25 cellular contexts compared by ENCODE assay signal in the genomic region with DNA sequence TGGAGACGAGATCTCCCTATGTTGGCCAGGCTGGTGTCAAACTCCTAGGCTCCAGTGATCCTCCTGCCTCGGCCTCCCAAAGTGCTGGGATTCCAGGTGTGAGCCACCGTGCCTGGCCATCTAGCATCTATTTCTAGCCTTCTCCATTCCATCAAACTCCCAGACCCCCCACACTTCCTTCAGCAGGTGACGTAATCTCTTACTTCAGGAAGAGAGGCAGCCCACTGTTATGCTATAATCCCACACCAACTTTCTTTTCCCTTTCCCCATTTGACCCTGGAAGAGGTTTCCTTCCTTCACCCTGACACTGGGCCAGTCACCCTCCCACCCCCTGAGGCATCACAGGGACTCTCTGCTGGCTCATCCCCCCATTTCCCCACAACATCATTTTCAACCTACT. TPM values are rescaled to one million over a fixed set of nuclear protein-coding genes. Genes with fewer than 3 reads are reported as not detected.
A peak's percentile ranks its signal among the peaks of the same experiment; 100 is the strongest.
DNase-seq lines count a peak whose midpoint lies in the region; ATAC-seq, FAIRE-seq and TF ChIP-seq lines count a peak whose summit lies in the region.
"Had no signal": no experiment of that assay in that cellular context is flagged by ENCODE, and none has a peak within 500 bp of the region (broad histone marks: within the 10 kb centered on the region; RNA-seq: fewer than 3 reads in every experiment).

No MANE protein-coding gene starts in this region.

- H2AFZ ChIP-seq in K562 (ENCODE audit: low read depth, low read length), result no peak overlapping the region

- H3K4me2 ChIP-seq in K562 (ENCODE audit: insufficient read depth, low read length), result no peak overlapping the region
- H3K4me2 ChIP-seq: A549 had no signal

- ATAC-seq in Right ventricle myocardium inferior, result no peak
- no peak for ATAC-seq in heart right ventricle
- no peak for ATAC-seq in K562
- ATAC-seq in HG02852 (IDR thresholded peaks at IDR 0.05; ENCODE audit: unreplicated experiment), result no peak
- ATAC-seq: A549; CD8-positive, alpha-beta T cell had no signal

- 77 to 87% methylated on average over 4 of the region's 4 CpGs for WGBS in heart right ventricle, 2 donors
- 24% methylated on average over 4 of the region's 4 CpGs for WGBS in K562 (ENCODE audit: insufficient coverage, low coverage, missing lambda C conversion rate)
- WGBS in esophagus squamous epithelium, 2 donors, result 77 to 84% methylated on average over 4 of the region's 4 CpGs

- H3K4me3 ChIP-seq in heart right ventricle, result no peak overlapping the region
- no peak overlapping the region for H3K4me3 ChIP-seq in K562
- H3K4me3 ChIP-seq in kidney (ENCODE audit: low read length in 2 of 2), result no peak overlapping the region
- H3K4me3 ChIP-seq in esophagus squamous epithelium, result no peak overlapping the region
- H3K4me3 ChIP-seq: A549; BLaER1 treated with 17β-estradiol and CSF1 and Interleukin-3, amounts not matched to agents 10 nM and 100 nM had no signal

- no peak overlapping the region for H3K27ac ChIP-seq in heart right ventricle
- no peak overlapping the region for H3K27ac ChIP-seq in K562 (ENCODE audit: extremely low read depth, low read depth, low read length)
- no peak overlapping the region for H3K27ac ChIP-seq in kidney (ENCODE audit: low read depth in 2 of 2, low read length in 2 of 2)
- H3K27ac ChIP-seq in esophagus squamous epithelium, result no peak overlapping the region
- H3K27ac ChIP-seq: 22Rv1; A549; BLaER1 treated with 17β-estradiol and CSF1 and Interleukin-3, amounts not matched to agents 10 nM and 100 nM; C4-2B had no signal

- H3K36me3 ChIP-seq in heart right ventricle (no peaks in the 10 kb centered on the region), K562 (ENCODE audit: control insufficient read depth, insufficient read depth, low read length) (no peaks in the 10 kb centered on the region), kidney (ENCODE audit: control insufficient read depth in 1 of 2, insufficient read depth in 2 of 2, low read length in 2 of 2) (no peaks in the 10 kb centered on the region), esophagus squamous epithelium (no peaks in the 10 kb centered on the region)
- H3K36me3 ChIP-seq: BLaER1 treated with 17β-estradiol and CSF1 and Interleukin-3, amounts not matched to agents 10 nM and 100 nM had no signal

- peaks cover 7% of the 10 kb centered on the region; the same call in 2 of the 3 replicates for H3K79me2 ChIP-seq in K562 (ENCODE audit: control insufficient read depth, insufficient read depth, low read length)

- no peak for FAIRE-seq in K562 (lab: Jason Lieb, UNC)
- FAIRE-seq in kidney (lab: Jason Lieb, UNC), result no peak
- FAIRE-seq: GM12891, GM19239 had no signal

- TF ChIP-seq RAD21 in K562 (CRISPR knock-in tag; conservative IDR thresholded peaks at IDR 0.05 in 1 of 2, IDR thresholded peaks at IDR 0.05 in 1 of 2), result no peak

- peaks cover 0 to 22% (median 15%) of the 10 kb centered on the region in 9 donors for H3K4me1 ChIP-seq in heart right ventricle
- peaks cover 11 to 37% of the 10 kb centered on the region in 2 experiments for H3K4me1 ChIP-seq in K562 (replicated peaks in 1 of 2; ENCODE audit: control insufficient read depth in 2 of 2, insufficient read depth in 2 of 2, low read length in 2 of 2)
- H3K4me1 ChIP-seq in kidney (ENCODE audit: control insufficient read depth in 1 of 2, insufficient read depth in 1 of 2, low read depth in 1 of 2, low read length in 2 of 2), result peaks cover 0 to 11% of the 10 kb centered on the region in 2 donors
- peaks cover 7 to 20% (median 15%) of the 10 kb centered on the region in 3 donors for H3K4me1 ChIP-seq in esophagus squamous epithelium
- H3K4me1 ChIP-seq: Caco-2 had no signal

- DNase-seq in Right ventricle myocardium inferior (ENCODE audit: missing footprints), result peak; percentile 30
- no peak for DNase-seq in heart right ventricle
- no peak for DNase-seq in K562 (ENCODE audit: extremely low read depth in 1 of 4, low spot score in 3 of 4)
- peak; percentile 12 for DNase-seq in kidney
- no peak for DNase-seq in esophagus squamous epithelium (lab: John Stamatoyannopoulos, UW)
- DNase-seq in dermis blood vessel endothelial cell, result no peak
- DNase-seq: AML-193; Caco-2; Calu3; CD4-positive, alpha-beta T cell; CD8-positive, alpha-beta T cell; DMS 273 treated with DMSO at 0.1 percent for 48 hours; DMS153; DMS53; DMS79; DND-41; EL; GDM1 had no signal

- no peaks in the 10 kb centered on the region for H4K20me1 ChIP-seq in K562 (replicated peaks; ENCODE audit: control insufficient read depth, insufficient read depth, low read length)
- H4K20me1 ChIP-seq: BLaER1 treated with 17β-estradiol and CSF1 and Interleukin-3, amounts not matched to agents 10 nM and 100 nM had no signal

- no peak for TF ChIP-seq POLR2A in K562 (conservative IDR thresholded peaks at IDR 0.05)
- TF ChIP-seq POLR2A in esophagus squamous epithelium (IDR thresholded peaks at IDR 0.05), result no peak

- in situ Hi-C loops in K562 (cut with MboI), result no loop called here

- H3K9me3 ChIP-seq in heart right ventricle (no peaks in the 10 kb centered on the region), K562 (replicated peaks; ENCODE audit: control insufficient read depth, insufficient read depth, low read depth, low read length) (no peaks in the 10 kb centered on the region), kidney (ENCODE audit: control insufficient read depth in 1 of 2, low read length in 2 of 2) (no peaks in the 10 kb centered on the region), esophagus squamous epithelium (no peaks in the 10 kb centered on the region)
- H3K9me3 ChIP-seq: A549; BLaER1 treated with 17β-estradiol and CSF1 and Interleukin-3, amounts not matched to agents 10 nM and 100 nM; Caco-2 had no signal

- POLR2A ChIA-PET in K562 (lab: Yijun Ruan, JAX), result no interaction called here

- TF ChIP-seq CTCF in heart right ventricle (IDR thresholded peaks at IDR 0.05) (no peak), K562 (IDR thresholded peaks at IDR 0.05 in 2 of 3, conservative IDR thresholded peaks at IDR 0.05 in 1 of 3; ENCODE audit: insufficient read depth in 2 of 3, low read depth in 1 of 3, low read length in 3 of 3) (no peak), kidney (IDR thresholded peaks at IDR 0.05; ENCODE audit: borderline replicate concordance, extremely low read depth, insufficient read depth) (no peak), esophagus squamous epithelium (IDR thresholded peaks at IDR 0.05) (no peak)

- CTCF ChIA-PET in K562 (lab: Yijun Ruan, JAX; ENCODE audit: low intra/inter-chr PET ratio), result no interaction called here

- H3K9me1 ChIP-seq in K562 (ENCODE audit: control insufficient read depth, insufficient read depth, low read length), result no peaks in the 10 kb centered on the region

- H3K27me3 ChIP-seq in heart right ventricle (peaks cover 0 to 31% (median 14%) of the 10 kb centered on the region in 7 donors), K562 (ENCODE audit: control insufficient read depth in 2 of 2, insufficient read depth in 2 of 2, low read length in 2 of 2) (no peaks in the 10 kb centered on the region; a peak in 1 of 5 replicates), esophagus squamous epithelium (peaks cover 0 to 23% (median 0%) of the 10 kb centered on the region in 4 donors)
- H3K27me3 ChIP-seq: BLaER1 treated with 17β-estradiol and CSF1 and Interleukin-3, amounts not matched to agents 10 nM and 100 nM had no signal

- H3K9ac ChIP-seq in K562 (ENCODE audit: insufficient read depth in 1 of 2, low read depth in 2 of 2, low read length in 2 of 2) (no peak overlapping the region), kidney (ENCODE audit: low read length in 2 of 2) (no peak overlapping the region)
- H3K9ac ChIP-seq: BLaER1 treated with 17β-estradiol and CSF1 and Interleukin-3, amounts not matched to agents 10 nM and 100 nM had no signal

- TF ChIP-seq EP300 in K562 (IDR thresholded peaks at IDR 0.05; ENCODE audit: low read length), result no peak

- BruUV-seq in K562 (replicated peaks; lab: Mats Ljungman, UMichigan), result no TSS peak

- intact Hi-C loops in Right ventricle myocardium inferior (cut with DNase I) (no loop called here), heart right ventricle (cut with DNase I) (loop anchor here in 1 of 10 donors (10.0 kb wide), 1 partner anchor 123 kb away; a partner anchor contains a TSS), K562 (cut with micrococcal nuclease) (no loop called here), kidney (cut with DNase I) (no loop called here), esophagus squamous epithelium (cut with DNase I) (no loop called here)

RNA-seq across cellular contexts. Expression of a gene that starts 7.6 kb away (rescaled TPM):
- total RNA-seq in Right ventricle myocardium inferior (0.78 TPM), heart right ventricle (1 to 10 TPM in 1 of 10 donors, under 1 TPM in 8, not detected in 1; 0.18 to 1.2 (median 0.62) TPM), K562 (2014; rRNA removed) (8.8 and 14.2 TPM in 2 replicates), K562 (2014; rRNA removed; fragmentation: Illumina TruSeq; extraction: Trizol) (3.3 and 5.6 TPM in 2 replicates), K562 (2015; rRNA removed; fragmentation: Illumina TruSeq; extraction: Trizol) (4.8 and 5.2 TPM in 2 replicates), K562 (2021) (25.1 and 26.4 TPM in 2 replicates), kidney (1.7 TPM), esophagus squamous epithelium (under 1 TPM in 3 of 4 donors, not detected in 1; 0.26 to 0.76 (median 0.70) TPM), dermis blood vessel endothelial cell (0.19 and 1.0 TPM in 2 replicates)
- polyA plus RNA-seq in heart right ventricle (1 to 10 TPM in 1 of 2 donors, under 1 TPM in 1; 0.30 to 1.2 TPM), K562 (2011; rRNA removed) (3.5 and 9.4 TPM in 2 replicates), K562 (2014; fragmentation: Illumina TruSeq; extraction: Trizol) (7.9 and 10.1 TPM in 2 replicates), K562 (2014; fragmentation: Nextera tagmentation; extraction: Ambion mirVana) (1 to 10 TPM; 1.1 to 1.6 TPM), K562 (2014; rRNA removed) (16.9 and 17.0 TPM in 2 replicates), kidney (ENCODE audit: insufficient read depth, low read depth, low replicate concordance) (0.67 TPM)
- total RNA-seq in K562 (2011; cell fraction: chromatin; rRNA removed; ENCODE audit: low replicate concordance), result 22.8 and 48.7 TPM in 2 replicates
- total RNA-seq in K562 (2011; cell fraction: nucleolus; rRNA removed), result 27.3 and 34.7 TPM in 2 replicates
- total RNA-seq in K562 (2011; cell fraction: nucleoplasm; rRNA removed), result 19.9 and 22.4 TPM in 2 replicates
- 4.3 and 5.3 TPM in 2 replicates for polyA plus RNA-seq in K562 (2011; cell fraction: cytosol; rRNA removed)
- 35.4 and 49.7 TPM in 2 replicates for polyA plus RNA-seq in K562 (2011; cell fraction: nucleus; rRNA removed)
- 16.0 and 29.7 TPM in 2 replicates for polyA plus RNA-seq in K562 (2012)
- 1.8 and 2.6 TPM in 2 replicates for polyA minus RNA-seq in K562 (2011; rRNA and poly(A)+ RNA removed)
- 5.7 and 7.7 TPM in 2 replicates for polyA minus RNA-seq in K562 (2011; cell fraction: cytosol; rRNA and poly(A)+ RNA removed)
- 10.6 and 13.4 TPM in 2 replicates for polyA minus RNA-seq in K562 (2011; cell fraction: nucleus; rRNA and poly(A)+ RNA removed)

RNA-seq across cellular contexts. Expression of a gene that starts 18.2 kb away (rescaled TPM):
- total RNA-seq in Right ventricle myocardium inferior (0.70 TPM), heart right ventricle (under 1 TPM; 0.25 to 0.95 (median 0.46) TPM), K562 (2014; rRNA removed) (7.3 and 10.2 TPM in 2 replicates), K562 (2014; rRNA removed; fragmentation: Illumina TruSeq; extraction: Trizol) (0.44 and 0.54 TPM in 2 replicates), K562 (2015; rRNA removed; fragmentation: Illumina TruSeq; extraction: Trizol) (1.2 and 1.4 TPM in 2 replicates), K562 (2021) (7.0 and 8.6 TPM in 2 replicates), kidney (0.94 TPM), esophagus squamous epithelium (10 to 100 TPM in 1 of 4 donors, 1 to 10 TPM in 2, under 1 TPM in 1; 0.35 to 17.4 (median 3.2) TPM), dermis blood vessel endothelial cell (7.0 and 9.7 TPM in 2 replicates)
- polyA plus RNA-seq in heart right ventricle (under 1 TPM; 0.29 to 0.57 TPM), K562 (2011; rRNA removed) (2.5 and 5.2 TPM in 2 replicates), K562 (2014; fragmentation: Illumina TruSeq; extraction: Trizol) (1.2 and 2.4 TPM in 2 replicates), K562 (2014; fragmentation: Nextera tagmentation; extraction: Ambion mirVana) (under 1 TPM in 1 of 2 experiments, not detected in 1; 0.10 TPM), K562 (2014; rRNA removed) (4.5 and 5.7 TPM in 2 replicates), kidney (ENCODE audit: insufficient read depth, low read depth, low replicate concordance) (1.6 TPM)
- 2.2 and 9.3 TPM in 2 replicates for total RNA-seq in K562 (2011; cell fraction: chromatin; rRNA removed; ENCODE audit: low replicate concordance)
- total RNA-seq in K562 (2011; cell fraction: nucleolus; rRNA removed), result 10.4 and 11.3 TPM in 2 replicates
- 6.5 and 7.2 TPM in 2 replicates for total RNA-seq in K562 (2011; cell fraction: nucleoplasm; rRNA removed)
- polyA plus RNA-seq in K562 (2011; cell fraction: cytosol; rRNA removed), result 5.0 and 11.3 TPM in 2 replicates
- polyA plus RNA-seq in K562 (2011; cell fraction: nucleus; rRNA removed), result 7.6 and 9.3 TPM in 2 replicates
- polyA plus RNA-seq in K562 (2012), result 3.1 and 8.9 TPM in 2 replicates
- polyA minus RNA-seq in K562 (2011; rRNA and poly(A)+ RNA removed), result 1.6 and 2.1 TPM in 2 replicates
- 2.9 and 4.5 TPM in 2 replicates for polyA minus RNA-seq in K562 (2011; cell fraction: cytosol; rRNA and poly(A)+ RNA removed)
- 1.6 and 3.9 TPM in 2 replicates for polyA minus RNA-seq in K562 (2011; cell fraction: nucleus; rRNA and poly(A)+ RNA removed)

RNA-seq across cellular contexts. Expression of a gene that starts 36.7 kb away (rescaled TPM):
- total RNA-seq in Right ventricle myocardium inferior (150 TPM), heart right ventricle (100 to 1,000 TPM; 113 to 303 (median 154) TPM), K562 (2014; rRNA removed) (51.0 and 69.9 TPM in 2 replicates), K562 (2014; rRNA removed; fragmentation: Illumina TruSeq; extraction: Trizol) (9.6 and 15.6 TPM in 2 replicates), K562 (2015; rRNA removed; fragmentation: Illumina TruSeq; extraction: Trizol) (20.7 and 21.4 TPM in 2 replicates), K562 (2021) (69.9 and 75.3 TPM in 2 replicates), kidney (353 TPM), esophagus squamous epithelium (1,000 to 10,000 TPM in 1 of 4 donors, 100 to 1,000 TPM in 3; 428 to 1,204 (median 642) TPM), dermis blood vessel endothelial cell (543 and 963 TPM in 2 replicates)
- polyA plus RNA-seq in heart right ventricle (100 to 1,000 TPM in 1 of 2 donors, 10 to 100 TPM in 1; 41.5 to 103 TPM), K562 (2011; rRNA removed) (11.5 and 62.4 TPM in 2 replicates), K562 (2014; fragmentation: Illumina TruSeq; extraction: Trizol) (35.2 and 63.4 TPM in 2 replicates), K562 (2014; fragmentation: Nextera tagmentation; extraction: Ambion mirVana) (1 to 10 TPM; 5.4 to 5.9 TPM), K562 (2014; rRNA removed) (36.4 and 36.6 TPM in 2 replicates), kidney (ENCODE audit: insufficient read depth, low read depth, low replicate concordance) (235 TPM)
- 22.1 and 107 TPM in 2 replicates for total RNA-seq in K562 (2011; cell fraction: chromatin; rRNA removed; ENCODE audit: low replicate concordance)
- 206 and 251 TPM in 2 replicates for total RNA-seq in K562 (2011; cell fraction: nucleolus; rRNA removed)
- 71.4 and 95.0 TPM in 2 replicates for total RNA-seq in K562 (2011; cell fraction: nucleoplasm; rRNA removed)
- polyA plus RNA-seq in K562 (2011; cell fraction: cytosol; rRNA removed), result 34.3 and 53.6 TPM in 2 replicates
- polyA plus RNA-seq in K562 (2011; cell fraction: nucleus; rRNA removed), result 101 and 122 TPM in 2 replicates
- 77.5 and 193 TPM in 2 replicates for polyA plus RNA-seq in K562 (2012)
- 6.6 and 12.3 TPM in 2 replicates for polyA minus RNA-seq in K562 (2011; rRNA and poly(A)+ RNA removed)
- polyA minus RNA-seq in K562 (2011; cell fraction: cytosol; rRNA and poly(A)+ RNA removed), result 47.6 and 80.7 TPM in 2 replicates
- polyA minus RNA-seq in K562 (2011; cell fraction: nucleus; rRNA and poly(A)+ RNA removed), result 31.0 and 38.4 TPM in 2 replicates

RNA-seq across cellular contexts. Expression of a gene that starts 57.2 kb away (rescaled TPM):
- total RNA-seq in Right ventricle myocardium inferior (50.6 TPM), heart right ventricle (10 to 100 TPM; 36.3 to 54.7 (median 43.1) TPM), K562 (2014; rRNA removed) (228 and 316 TPM in 2 replicates), K562 (2014; rRNA removed; fragmentation: Illumina TruSeq; extraction: Trizol) (47.0 and 72.5 TPM in 2 replicates), K562 (2015; rRNA removed; fragmentation: Illumina TruSeq; extraction: Trizol) (139 and 140 TPM in 2 replicates), K562 (2021) (266 and 268 TPM in 2 replicates), kidney (107 TPM), esophagus squamous epithelium (100 to 1,000 TPM in 2 of 4 donors, 10 to 100 TPM in 2; 93.2 to 148 (median 107) TPM), dermis blood vessel endothelial cell (88.8 and 120 TPM in 2 replicates)
- polyA plus RNA-seq in heart right ventricle (100 to 1,000 TPM in 1 of 2 donors, 10 to 100 TPM in 1; 81.8 to 105 TPM), K562 (2011; rRNA removed) (121 and 188 TPM in 2 replicates), K562 (2014; fragmentation: Illumina TruSeq; extraction: Trizol) (238 and 276 TPM in 2 replicates), K562 (2014; fragmentation: Nextera tagmentation; extraction: Ambion mirVana) (1 to 10 TPM; 4.8 to 6.3 TPM), K562 (2014; rRNA removed) (267 and 327 TPM in 2 replicates), kidney (ENCODE audit: insufficient read depth, low read depth, low replicate concordance) (389 TPM)
- total RNA-seq in K562 (2011; cell fraction: chromatin; rRNA removed; ENCODE audit: low replicate concordance), result 112 and 348 TPM in 2 replicates
- total RNA-seq in K562 (2011; cell fraction: nucleolus; rRNA removed), result 328 and 401 TPM in 2 replicates
- 185 and 188 TPM in 2 replicates for total RNA-seq in K562 (2011; cell fraction: nucleoplasm; rRNA removed)
- 232 and 388 TPM in 2 replicates for polyA plus RNA-seq in K562 (2011; cell fraction: cytosol; rRNA removed)
- polyA plus RNA-seq in K562 (2011; cell fraction: nucleus; rRNA removed), result 426 and 555 TPM in 2 replicates
- polyA plus RNA-seq in K562 (2012), result 210 and 229 TPM in 2 replicates
- polyA minus RNA-seq in K562 (2011; rRNA and poly(A)+ RNA removed), result 34.0 and 42.0 TPM in 2 replicates
- 75.4 and 108 TPM in 2 replicates for polyA minus RNA-seq in K562 (2011; cell fraction: cytosol; rRNA and poly(A)+ RNA removed)
- 85.0 and 95.6 TPM in 2 replicates for polyA minus RNA-seq in K562 (2011; cell fraction: nucleus; rRNA and poly(A)+ RNA removed)

Comparison
In these comparisons a context has a peak if more than half of its experiments do, and no peak if none do; other contexts are left out.
1. DNase-seq: peak in Right ventricle myocardium inferior (single experiment) and kidney (single experiment); none in heart right ventricle (0 of 2), K562 (0 of 4), esophagus squamous epithelium (single experiment) and dermis blood vessel endothelial cell (single experiment).